In the genomic region with DNA sequence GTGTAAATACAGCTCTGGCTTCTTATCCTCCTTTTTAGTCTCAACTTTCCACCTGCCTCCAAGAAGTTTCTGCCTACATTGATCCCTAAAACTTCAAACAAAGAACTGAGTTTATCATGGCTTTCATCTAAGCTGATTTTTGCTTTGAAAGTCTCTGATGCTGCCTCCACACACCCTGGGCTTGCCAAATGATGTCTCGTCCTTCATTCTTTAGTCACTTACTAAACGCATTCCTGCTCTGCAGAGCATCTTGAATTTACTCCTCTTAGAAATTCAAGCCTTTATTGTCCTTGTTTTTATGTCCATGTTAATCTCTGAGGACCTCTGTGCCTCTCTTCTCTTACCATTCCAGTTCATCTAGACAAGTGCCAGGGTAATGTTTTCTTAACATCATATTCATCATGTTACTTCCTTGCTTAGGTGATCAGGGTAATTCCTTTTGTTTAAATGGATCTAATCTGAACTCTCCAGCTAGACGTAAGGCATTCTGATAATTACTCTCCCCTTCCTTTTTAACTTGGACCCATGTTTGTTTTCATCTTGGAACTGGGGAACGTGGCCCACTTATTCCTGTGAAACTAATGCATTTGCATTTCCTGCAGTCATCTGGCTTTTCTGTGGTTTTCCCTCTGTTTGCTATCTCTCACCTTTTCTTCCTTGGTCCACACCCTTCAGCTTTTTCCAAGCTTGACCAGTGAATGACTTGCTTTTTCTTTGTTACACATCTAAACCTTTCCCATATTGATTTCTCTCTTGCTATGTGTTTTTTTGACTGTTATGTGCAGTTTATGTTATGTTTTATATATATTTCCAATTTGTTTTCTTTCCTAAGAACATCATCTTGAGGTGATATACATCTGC, we compare ENCODE assay signal across 1 cellular context.
TF ChIP-seq lines count a peak whose summit lies in the region.

No MANE protein-coding gene starts in this region.

TF ChIP-seq in IMR-90, 13 proteins besides CTCF, POLR2A, EP300 and RAD21 (continued from another document):
- TF ChIP-seq CEBPB (IDR thresholded peaks at IDR 0.05; ENCODE audit: low read depth, low read length) (no peak), SMC3 (IDR thresholded peaks at IDR 0.05; ENCODE audit: low read depth, low read length) (no peak), FOS (IDR thresholded peaks at IDR 0.05; ENCODE audit: low read depth, low read length) (no peak), BHLHE40 (IDR thresholded peaks at IDR 0.05; ENCODE audit: low read depth, low read length) (no peak), RFX5 (IDR thresholded peaks at IDR 0.05; ENCODE audit: low read depth, low read length) (no peak), MAZ (IDR thresholded peaks at IDR 0.05; ENCODE audit: borderline replicate concordance, low read depth, low read length) (no peak), MAFK (IDR thresholded peaks at IDR 0.05; ENCODE audit: low read depth, low read length) (no peak)
- TF ChIP-seq, protein P1, sequence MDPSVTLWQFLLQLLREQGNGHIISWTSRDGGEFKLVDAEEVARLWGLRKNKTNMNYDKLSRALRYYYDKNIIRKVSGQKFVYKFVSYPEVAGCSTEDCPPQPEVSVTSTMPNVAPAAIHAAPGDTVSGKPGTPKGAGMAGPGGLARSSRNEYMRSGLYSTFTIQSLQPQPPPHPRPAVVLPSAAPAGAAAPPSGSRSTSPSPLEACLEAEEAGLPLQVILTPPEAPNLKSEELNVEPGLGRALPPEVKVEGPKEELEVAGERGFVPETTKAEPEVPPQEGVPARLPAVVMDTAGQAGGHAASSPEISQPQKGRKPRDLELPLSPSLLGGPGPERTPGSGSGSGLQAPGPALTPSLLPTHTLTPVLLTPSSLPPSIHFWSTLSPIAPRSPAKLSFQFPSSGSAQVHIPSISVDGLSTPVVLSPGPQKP (IDR thresholded peaks at IDR 0.05; ENCODE audit: borderline replicate concordance, low read depth, low read length) = no peak
- TF ChIP-seq, protein P2, sequence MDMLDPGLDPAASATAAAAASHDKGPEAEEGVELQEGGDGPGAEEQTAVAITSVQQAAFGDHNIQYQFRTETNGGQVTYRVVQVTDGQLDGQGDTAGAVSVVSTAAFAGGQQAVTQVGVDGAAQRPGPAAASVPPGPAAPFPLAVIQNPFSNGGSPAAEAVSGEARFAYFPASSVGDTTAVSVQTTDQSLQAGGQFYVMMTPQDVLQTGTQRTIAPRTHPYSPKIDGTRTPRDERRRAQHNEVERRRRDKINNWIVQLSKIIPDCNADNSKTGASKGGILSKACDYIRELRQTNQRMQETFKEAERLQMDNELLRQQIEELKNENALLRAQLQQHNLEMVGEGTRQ (IDR thresholded peaks at IDR 0.05; ENCODE audit: low read depth, low read length) = no peak
